15 cellular contexts compared by ENCODE assay signal in the genomic region with DNA sequence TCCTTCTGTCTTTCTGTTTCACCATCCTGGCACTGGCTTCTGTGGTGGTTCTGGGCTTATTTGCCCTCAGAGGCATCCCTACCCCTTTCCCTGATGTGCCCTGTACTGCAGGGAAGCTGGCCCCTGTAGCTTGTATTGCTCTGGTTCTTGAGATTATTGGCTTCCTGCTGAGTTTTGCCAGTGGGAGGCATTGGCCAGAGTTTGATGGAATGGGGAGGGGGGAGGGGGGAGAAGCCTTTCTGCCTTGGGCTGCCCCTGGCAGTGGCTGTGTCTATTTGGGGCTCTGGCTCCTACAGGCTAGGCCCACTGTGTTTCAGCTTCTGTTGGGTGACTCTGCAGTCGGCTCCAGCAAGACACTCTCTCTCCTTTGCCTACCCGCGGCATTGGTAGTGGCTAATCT. TPM values are rescaled to one million over a fixed set of nuclear protein-coding genes. Genes with fewer than 3 reads are reported as not detected.
"Had no signal": no experiment of that assay in that cellular context is flagged by ENCODE, and none has a peak within 500 bp of the region (broad histone marks: within the 10 kb centered on the region; RNA-seq: fewer than 3 reads in every experiment).

No MANE protein-coding gene starts in this region.

- H3K9me3 ChIP-seq: body of pancreas, pancreas, thyroid gland had no signal

- DNase-seq: activated CD4-positive, alpha-beta T cell treated with anti-CD3 and anti-CD28 coated beads, Interleukin-2, amount 10 ng/mL, durations not matched to agents 7 days and 5 days; activated CD8-positive, alpha-beta memory T cell treated with anti-CD3 and anti-CD28 coated beads, Interleukin-2, amount 50 U/mL, for 48 hours; activated gamma-delta T cell; activated T-cell treated with anti-CD3 and anti-CD28 coated beads, Interleukin-2, amount 50 U/mL, for 72 hours; body of pancreas; caudate nucleus; kidney glomerular epithelial cell; pancreas; stimulated activated CD4-positive, alpha-beta T cell treated with anti-CD3 and anti-CD28 coated beads, Interleukin-1b, Interleukin-23, amount 100 ng/mL, for 48 hours; thyroid gland had no signal

- H3K4me3 Mint-ChIP-seq: activated CD4-positive, alpha-beta T cell treated with anti-CD3 and anti-CD28 coated beads, Interleukin-2, amount 10 ng/mL, durations not matched to agents 7 days and 5 days; activated T-cell treated with anti-CD3 and anti-CD28 coated beads, Interleukin-2, amount 50 U/mL, for 72 hours; neural crest cell had no signal

- H3K27me3 Mint-ChIP-seq: activated CD4-positive, alpha-beta T cell treated with anti-CD3 and anti-CD28 coated beads, Interleukin-2, amount 10 ng/mL, durations not matched to agents 7 days and 5 days had no signal

- H3K4me3 ChIP-seq: body of pancreas, pancreas, thyroid gland had no signal

- H3K9me3 Mint-ChIP-seq: activated CD4-positive, alpha-beta T cell treated with anti-CD3 and anti-CD28 coated beads, Interleukin-2, amount 10 ng/mL, durations not matched to agents 7 days and 5 days; neural crest cell had no signal

- FAIRE-seq: colon, pancreas had no signal

- ATAC-seq: activated naive CD4-positive, alpha-beta T cell treated with anti-CD3 and anti-CD28 coated beads, Interleukin-2, amount 50 U/mL, for 72 hours; activated T-cell treated with anti-CD3 and anti-CD28 coated beads, Interleukin-2, amount 50 U/mL, for 72 hours; body of pancreas; esophagus mucosa had no signal

- H3K36me3 Mint-ChIP-seq: activated naive CD4-positive, alpha-beta T cell treated with anti-CD3 and anti-CD28 coated beads, Interleukin-2, amount 50 U/mL, for 72 hours had no signal

- H3K4me1 ChIP-seq: body of pancreas, pancreas, thyroid gland had no signal

- H3K4me1 Mint-ChIP-seq: activated CD4-positive, alpha-beta T cell treated with anti-CD3 and anti-CD28 coated beads, Interleukin-2, amount 10 ng/mL, durations not matched to agents 7 days and 5 days had no signal

- H3K27ac ChIP-seq: body of pancreas, pancreas, thyroid gland had no signal

- H3K36me3 ChIP-seq: pancreas, thyroid gland had no signal

- H3K27ac Mint-ChIP-seq: activated CD4-positive, alpha-beta T cell treated with anti-CD3 and anti-CD28 coated beads, Interleukin-2, amount 10 ng/mL, durations not matched to agents 7 days and 5 days; activated naive CD4-positive, alpha-beta T cell treated with anti-CD3 and anti-CD28 coated beads, Interleukin-2, amount 50 U/mL, for 72 hours; activated T-cell treated with anti-CD3 and anti-CD28 coated beads, Interleukin-2, amount 50 U/mL, for 72 hours had no signal

- H3K27me3 ChIP-seq: body of pancreas, pancreas, thyroid gland had no signal

RNA-seq across cellular contexts. Expression of a gene that starts 41.6 kb away (rescaled TPM):
- total RNA-seq: activated CD4-positive, alpha-beta T cell treated with anti-CD3 and anti-CD28 coated beads, Interleukin-2, amount 10 ng/mL, durations not matched to agents 7 days and 5 days; activated naive CD4-positive, alpha-beta T cell treated with anti-CD3 and anti-CD28 coated beads, Interleukin-2, amount 50 U/mL, for 72 hours; activated T-cell treated with anti-CD3 and anti-CD28 coated beads, Interleukin-2, amount 50 U/mL, for 72 hours; T-helper 2 cell treated with Interferon-gamma antibody and Interleukin-4, amounts not matched to agents 100 ng/mL and 5 ng/mL, for 36 hours had no signal
